11 cellular contexts compared by ENCODE assay signal in genomic region chr4:57102050-57102564, GRCh38. TPM values are rescaled to one million over a fixed set of nuclear protein-coding genes. Genes with fewer than 3 reads are reported as not detected.
DNase-seq lines count a peak whose midpoint lies in the region; ATAC-seq, FAIRE-seq and TF ChIP-seq lines count a peak whose summit lies in the region.
"Had no signal": no experiment of that assay in that cellular context is flagged by ENCODE, and none has a peak within 500 bp of the region (broad histone marks: within the 10 kb centered on the region; RNA-seq: fewer than 3 reads in every experiment).

No MANE protein-coding gene starts in this region.

- peak; percentile 29 for DNase-seq in DMS 273 (lab: John Stamatoyannopoulos, UW; ENCODE audit: unreplicated experiment)
- DNase-seq in DMS 273 treated with DMSO at 0.1 percent for 48 hours (lab: John Stamatoyannopoulos, UW): no peak
- peak; percentile 99 for DNase-seq in fibroblast of pulmonary artery (ENCODE audit: low read depth)
- DNase-seq in myocyte (ENCODE audit: low read depth): peak; percentile 89
- no peak for DNase-seq in vagina (ENCODE audit: extremely low spot score in 2 of 2)
- no peak for DNase-seq in NCI-H2107 (lab: John Stamatoyannopoulos, UW)
- DNase-seq in GM12892 (ENCODE audit: insufficient read length): no peak
- DNase-seq: activated CD8-positive, alpha-beta memory T cell treated with anti-CD3 and anti-CD28 coated beads, Interleukin-2, amount 10 ng/mL, durations not matched to agents 7 days and 5 days; NCI-H510A treated with DMSO at 0.1 percent for 48 hours had no signal

- no peak for ATAC-seq in HG03565 (IDR thresholded peaks at IDR 0.05; ENCODE audit: unreplicated experiment)
- ATAC-seq: activated CD8-positive, alpha-beta memory T cell treated with anti-CD3 and anti-CD28 coated beads, Interleukin-2, amount 10 ng/mL, durations not matched to agents 7 days and 5 days had no signal

- H3K36me3 ChIP-seq in vagina: no peaks in the 10 kb centered on the region

- no peak for TF ChIP-seq POLR2A in vagina (IDR thresholded peaks at IDR 0.05)
- TF ChIP-seq POLR2A in GM12892 (IDR thresholded peaks at IDR 0.05; ENCODE audit: low read depth, low read length): no peak

- FAIRE-seq in GM12892 (lab: Jason Lieb, UNC): no peak

- H3K4me3 ChIP-seq in fibroblast of pulmonary artery (replicated peaks; ENCODE audit: low read depth, low read length) (peak overlapping the region; percentile 3), vagina (no peak overlapping the region)

- H3K27ac ChIP-seq in vagina: peak overlapping the region; percentile 82
- H3K27ac ChIP-seq: 22Rv1 had no signal

- intact Hi-C loops in vagina (cut with DNase I): no loop called here

- H3K9me3 ChIP-seq in vagina: no peaks in the 10 kb centered on the region

- TF ChIP-seq CTCF in fibroblast of pulmonary artery (IDR thresholded peaks at IDR 0.05; ENCODE audit: low read length, missing control alignments) (no peak), vagina (IDR thresholded peaks at IDR 0.05) (no peak)

- H3K27me3 ChIP-seq in vagina: no peaks in the 10 kb centered on the region

- H3K4me1 ChIP-seq in vagina: peaks cover 70% of the 10 kb centered on the region

RNA-seq across cellular contexts. Expression of gene IGFBP7, which starts 8.1 kb away (rescaled TPM):
- total RNA-seq in myocyte (172 and 244 TPM in 2 replicates), vagina (716 TPM)
- 1,368 TPM for polyA plus RNA-seq in myocyte (2012)
- polyA plus RNA-seq in GM12892 (2012; ENCODE audit: missing spikeins): not detected

Comparison
In these comparisons a context has a peak if more than half of its experiments do, and no peak if none do; other contexts are left out.
1. DNase-seq: peak in DMS 273 (single experiment), fibroblast of pulmonary artery (single experiment) and myocyte (single experiment); none in DMS 273 treated with DMSO at 0.1 percent for 48 hours (single experiment), vagina (0 of 2), NCI-H2107 (single experiment) and GM12892 (single experiment).